Comparison of ENCODE assay signal across 8 cellular contexts in the genomic region with DNA sequence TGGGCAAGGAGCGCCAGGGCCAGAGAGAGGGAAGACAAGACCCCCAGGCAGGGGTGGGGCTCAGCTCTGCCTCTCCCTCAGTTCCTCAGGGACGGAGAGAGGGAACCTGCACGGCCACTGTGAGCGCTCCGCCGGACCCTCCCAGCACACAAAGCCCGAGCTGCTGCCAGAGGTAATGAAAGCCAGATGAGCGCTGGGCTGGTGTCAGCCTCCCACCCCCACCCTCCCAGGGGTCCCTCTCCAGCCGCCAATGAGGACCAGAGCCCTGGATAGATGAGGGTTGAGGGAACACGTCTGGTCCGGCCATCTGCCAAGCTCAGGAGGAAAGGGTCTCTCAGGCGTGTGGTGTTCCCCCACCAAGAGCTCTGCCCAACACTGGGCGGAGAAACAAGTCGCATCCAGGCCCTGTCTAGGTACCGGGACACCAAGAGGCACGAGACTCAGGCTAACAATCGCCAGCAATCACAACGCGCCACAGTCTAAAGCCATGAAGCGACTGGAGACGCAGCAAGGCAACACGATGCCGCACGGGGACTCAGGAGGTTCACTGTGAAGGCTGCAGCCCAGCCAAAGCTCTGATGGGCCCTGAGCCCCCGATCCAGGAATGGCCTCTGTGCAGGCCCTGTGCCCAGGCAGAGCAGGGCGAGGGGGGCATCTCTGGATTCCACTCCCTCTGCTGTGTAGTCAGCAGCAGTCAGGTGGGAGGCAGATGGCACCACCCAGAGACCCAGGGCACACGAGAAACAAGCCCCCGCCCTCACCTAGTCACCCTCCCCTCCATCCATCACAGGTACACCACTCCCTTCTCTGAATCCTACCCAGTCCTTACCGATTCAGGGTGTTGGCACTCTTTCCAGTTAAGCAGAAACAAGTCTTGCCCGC. TPM values are rescaled to one million over a fixed set of nuclear protein-coding genes. Genes with fewer than 3 reads are reported as not detected.
DNase-seq lines count a peak whose midpoint lies in the region; ATAC-seq and TF ChIP-seq lines count a peak whose summit lies in the region.

No MANE protein-coding gene starts in this region.

- H3K27me3 Mint-ChIP-seq in natural killer cell treated with Interleukin-12 subunit alpha and Interleukin-12 subunit beta and Interleukin-15 and Interleukin-18, amount 100 ng/mL, for 72 hours, result no peaks in the 10 kb centered on the region

- peaks cover 58 to 62% of the 10 kb centered on the region in 2 donors for H3K4me1 Mint-ChIP-seq in natural killer cell treated with Interleukin-12 subunit alpha and Interleukin-12 subunit beta and Interleukin-15 and Interleukin-18, amount 100 ng/mL, for 72 hours (ENCODE audit: low read depth in 2 of 2)

- no peaks in the 10 kb centered on the region for H3K27me3 ChIP-seq in dorsolateral prefrontal cortex

- no peaks in the 10 kb centered on the region for H3K36me3 Mint-ChIP-seq in natural killer cell treated with Interleukin-12 subunit alpha and Interleukin-12 subunit beta and Interleukin-15 and Interleukin-18, amount 100 ng/mL, for 72 hours

- peak overlapping the region; percentile 59 to 98 (median 89) for H3K4me3 ChIP-seq in dorsolateral prefrontal cortex

- peak in 1 of 56 donors; percentile 1 for TF ChIP-seq CTCF in dorsolateral prefrontal cortex (IDR thresholded peaks at IDR 0.05 in 54 of 56, conservative IDR thresholded peaks at IDR 0.05 in 2 of 56; ENCODE audit: low read depth in 1 of 56, partially characterized antibody in 56 of 56)

- H3K27ac ChIP-seq in dorsolateral prefrontal cortex, result peak overlapping the region; percentile 52 to 100 (median 98)

- H3K27ac Mint-ChIP-seq in natural killer cell treated with Interleukin-12 subunit alpha and Interleukin-12 subunit beta and Interleukin-15 and Interleukin-18, amount 100 ng/mL, for 72 hours, result peak overlapping the region; percentile 85 to 97

- no peaks in the 10 kb centered on the region for H3K9me3 Mint-ChIP-seq in natural killer cell treated with Interleukin-12 subunit alpha and Interleukin-12 subunit beta and Interleukin-15 and Interleukin-18, amount 100 ng/mL, for 72 hours

- ATAC-seq in natural killer cell treated with Interleukin-12 subunit alpha and Interleukin-12 subunit beta and Interleukin-15 and Interleukin-18, amount 100 ng/mL, for 72 hours, result no peak
- no peak for ATAC-seq in HG03108 (IDR thresholded peaks at IDR 0.05; ENCODE audit: unreplicated experiment)
- no peak for ATAC-seq in HG03469 (IDR thresholded peaks at IDR 0.05; ENCODE audit: unreplicated experiment)

- DNase-seq in C1 segment of cervical spinal cord (lab: John Stamatoyannopoulos, UW), result peak in 8 of 14 donors; percentile 37 to 79 (median 70)
- peak; percentile 55 for DNase-seq in NCI-H1694 treated with DMSO at 0.1 percent for 48 hours (lab: John Stamatoyannopoulos, UW)
- peak in 1 of 10 donors; percentile 50 for DNase-seq in dorsolateral prefrontal cortex
- no peak for DNase-seq in natural killer cell treated with Interleukin-12 subunit alpha and Interleukin-12 subunit beta and Interleukin-15 and Interleukin-18, amount 100 ng/mL, for 72 hours (ENCODE audit: low spot score)
- DNase-seq in NCI-H146 (lab: John Stamatoyannopoulos, UW), result no peak
- DNase-seq in Ammon's horn (ENCODE audit: low spot score), result no peak

- H3K4me3 Mint-ChIP-seq in natural killer cell treated with Interleukin-12 subunit alpha and Interleukin-12 subunit beta and Interleukin-15 and Interleukin-18, amount 100 ng/mL, for 72 hours, result peak overlapping the region; percentile 83

- intact Hi-C loops in dorsolateral prefrontal cortex (cut with DNase I), result loop anchor here (1.0 to 10.0 kb wide), 3 partner anchors 14 to 365 kb away; no protein-coding TSS in a partner anchor

RNA-seq across cellular contexts. Expression of gene RALGDS, which starts 1.3 kb away (rescaled TPM):
- total RNA-seq in dorsolateral prefrontal cortex, result 100 to 1,000 TPM in 109 of 120 experiments, 10 to 100 TPM in 11; 72.2 to 415 (median 142) TPM
- 100 to 1,000 TPM; 138 to 159 TPM for total RNA-seq in natural killer cell treated with Interleukin-12 subunit alpha and Interleukin-12 subunit beta and Interleukin-15 and Interleukin-18, amount 100 ng/mL, for 72 hours

RNA-seq across cellular contexts. Expression of gene GBGT1, which starts 44.0 kb away (rescaled TPM):
- total RNA-seq in dorsolateral prefrontal cortex, result 10 to 100 TPM in 109 of 120 experiments, 1 to 10 TPM in 11; 5.8 to 27.4 (median 13.8) TPM
- total RNA-seq in natural killer cell treated with Interleukin-12 subunit alpha and Interleukin-12 subunit beta and Interleukin-15 and Interleukin-18, amount 100 ng/mL, for 72 hours, result 1 to 10 TPM; 4.1 to 7.2 TPM

RNA-seq across cellular contexts. Expression of gene CEL, which starts 57.9 kb away (rescaled TPM):
- 1 to 10 TPM in 107 of 120 experiments, under 1 TPM in 13; 0.64 to 7.6 (median 2.1) TPM for total RNA-seq in dorsolateral prefrontal cortex
- 1 to 10 TPM in 1 of 2 donors, under 1 TPM in 1; 0.95 to 2.1 TPM for total RNA-seq in natural killer cell treated with Interleukin-12 subunit alpha and Interleukin-12 subunit beta and Interleukin-15 and Interleukin-18, amount 100 ng/mL, for 72 hours

Comparison
In these comparisons a context has a peak if more than half of its experiments do, and no peak if none do; other contexts are left out.
1. DNase-seq: peak in C1 segment of cervical spinal cord (8 of 14) and NCI-H1694 treated with DMSO at 0.1 percent for 48 hours (single experiment); none in natural killer cell treated with Interleukin-12 subunit alpha and Interleukin-12 subunit beta and Interleukin-15 and Interleukin-18, amount 100 ng/mL, for 72 hours (single experiment), NCI-H146 (single experiment) and Ammon's horn (single experiment).